Comparison of ENCODE assay signal across 22 cellular contexts in the genomic region with DNA sequence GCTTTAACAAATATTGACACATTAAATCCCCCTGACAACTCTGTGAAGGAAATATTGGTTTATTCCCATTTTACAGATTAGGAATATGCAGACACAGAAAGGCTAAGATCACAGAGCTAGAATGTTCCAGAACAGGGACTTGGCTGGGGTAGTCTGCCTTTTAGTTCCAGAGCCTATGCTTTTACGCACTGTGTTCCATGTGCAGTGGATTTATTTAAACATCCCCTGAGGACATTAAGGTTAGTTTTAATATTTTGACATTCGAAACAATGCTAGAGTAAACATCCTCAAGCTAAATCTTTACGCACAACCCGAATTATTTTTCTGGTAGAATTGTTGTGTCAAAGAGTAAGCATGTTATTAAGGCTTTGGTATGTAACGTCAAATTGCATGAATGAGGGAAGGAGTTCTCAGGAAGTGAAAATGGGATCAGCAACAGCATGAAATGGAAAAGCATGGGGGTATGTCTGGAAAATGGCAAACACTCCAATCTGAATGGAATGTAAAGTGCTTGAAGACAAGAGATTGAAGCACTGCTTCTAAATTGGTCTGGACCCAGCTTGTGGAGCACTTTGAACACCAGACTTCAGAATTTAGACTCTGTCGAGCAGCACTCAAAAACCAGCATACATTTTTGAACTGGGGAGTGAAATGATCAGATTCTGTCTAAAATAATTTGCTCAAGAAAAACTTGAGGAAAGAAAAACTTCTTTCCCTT.
"Had no signal": no experiment of that assay in that cellular context is flagged by ENCODE, and none has a peak within 500 bp of the region (broad histone marks: within the 10 kb centered on the region; RNA-seq: fewer than 3 reads in every experiment).

No MANE protein-coding gene starts in this region.

- ATAC-seq: effector memory CD8-positive, alpha-beta T cell; heart right ventricle; left colon; left ventricle myocardium superior; stimulated activated effector memory CD8-positive, alpha-beta T cell treated with anti-CD3 and anti-CD28 coated beads, Interleukin-12 subunit alpha, Interleukin-12 subunit beta, amount 100 ng/mL, for 72 hours had no signal

- H3K4me3 Mint-ChIP-seq: effector memory CD8-positive, alpha-beta T cell; memory B cell; nephron; neural progenitor cell; stimulated activated effector memory CD8-positive, alpha-beta T cell treated with anti-CD3 and anti-CD28 coated beads, Interleukin-12 subunit alpha, Interleukin-12 subunit beta, amount 100 ng/mL, for 72 hours had no signal

- H3K36me3 Mint-ChIP-seq: memory B cell; neural progenitor cell; stimulated activated effector memory CD8-positive, alpha-beta T cell treated with anti-CD3 and anti-CD28 coated beads, Interleukin-12 subunit alpha, Interleukin-12 subunit beta, amount 100 ng/mL, for 72 hours had no signal

- H3K9me3 Mint-ChIP-seq: effector memory CD8-positive, alpha-beta T cell; memory B cell; nephron; neural progenitor cell; stimulated activated effector memory CD8-positive, alpha-beta T cell treated with anti-CD3 and anti-CD28 coated beads, Interleukin-12 subunit alpha, Interleukin-12 subunit beta, amount 100 ng/mL, for 72 hours had no signal

- DNase-seq: dermis blood vessel endothelial cell; effector memory CD8-positive, alpha-beta T cell; erythroblast; esophagus squamous epithelium; foreskin melanocyte; glutamatergic neuron; heart right ventricle; hippocampal formation; kidney glomerular epithelial cell; left colon; left ventricle myocardium superior; sigmoid colon; stimulated activated CD4-positive, alpha-beta T cell treated with anti-CD3 and anti-CD28 coated beads, Interleukin-2, amount 100 ng/mL, for 24 hours; stimulated activated CD4-positive, alpha-beta T cell treated with anti-CD3 and anti-CD28 coated beads, Interleukin-4, amount 100 ng/mL, for 24 hours; stimulated activated naive CD4-positive, alpha-beta T cell treated with Interleukin-2 at 50 U/mL for 16 hours; stomach; thyroid gland had no signal

- H3K27me3 Mint-ChIP-seq: memory B cell had no signal

- H3K27ac Mint-ChIP-seq: effector memory CD8-positive, alpha-beta T cell; memory B cell; nephron; neural progenitor cell; progenitor cell of endocrine pancreas; stimulated activated effector memory CD8-positive, alpha-beta T cell treated with anti-CD3 and anti-CD28 coated beads, Interleukin-12 subunit alpha, Interleukin-12 subunit beta, amount 100 ng/mL, for 72 hours had no signal
